ENCODE assay signal across 9 cellular contexts in the genomic region with DNA sequence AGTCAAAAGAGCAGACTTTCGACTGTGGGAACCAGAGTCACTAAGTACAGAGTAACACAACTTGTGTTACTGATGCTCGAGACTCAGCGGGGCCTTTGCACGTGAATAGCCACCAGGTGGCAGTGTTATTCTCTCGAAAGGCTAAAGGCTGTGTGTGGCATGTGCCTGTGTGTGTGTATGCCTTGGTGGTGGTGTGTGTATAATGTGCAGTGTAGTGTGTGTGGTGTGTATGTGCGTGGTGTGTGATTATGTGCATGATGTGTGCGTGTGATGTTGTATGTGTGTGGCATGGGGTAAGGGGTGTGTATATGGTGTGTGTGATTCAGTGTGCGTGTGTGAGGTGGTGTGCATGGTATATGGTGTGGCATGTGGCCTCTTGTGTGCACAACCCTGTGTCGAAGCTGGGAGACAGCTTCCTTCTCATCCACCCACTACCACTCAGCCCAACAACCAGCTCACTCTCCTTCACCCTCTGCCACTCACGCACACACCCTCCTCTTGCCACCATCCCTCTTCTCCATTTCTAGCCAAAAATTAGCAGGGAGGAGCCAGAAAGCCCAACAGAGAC.
DNase-seq lines count a peak whose midpoint lies in the region; ATAC-seq, FAIRE-seq and TF ChIP-seq lines count a peak whose summit lies in the region.
"Had no signal": no experiment of that assay in that cellular context is flagged by ENCODE, and none has a peak within 500 bp of the region (broad histone marks: within the 10 kb centered on the region; RNA-seq: fewer than 3 reads in every experiment).

No MANE protein-coding gene starts in this region.

- H3K27ac ChIP-seq in CD8-positive, alpha-beta T cell (ENCODE audit: low read depth, low read length), result no peak overlapping the region
- H3K27ac ChIP-seq in MM.1S (ENCODE audit: low read length), result no peak overlapping the region

- no peaks in the 10 kb centered on the region for H3K36me3 ChIP-seq in CD8-positive, alpha-beta T cell (ENCODE audit: insufficient read depth, low read length)
- H3K36me3 ChIP-seq in MM.1S (replicated peaks; ENCODE audit: insufficient read depth, low read length), result no peaks in the 10 kb centered on the region

- H3K4me1 ChIP-seq in CD8-positive, alpha-beta T cell (ENCODE audit: insufficient read depth, low read length), result no peaks in the 10 kb centered on the region
- H3K4me1 ChIP-seq in MM.1S (ENCODE audit: low read length), result no peaks in the 10 kb centered on the region

- H3K9me3 Mint-ChIP-seq in CD8-positive, alpha-beta T cell, result no peaks in the 10 kb centered on the region
- H3K9me3 Mint-ChIP-seq in osteocyte (ENCODE audit: unreplicated experiment) (no peaks in the 10 kb centered on the region), type B pancreatic cell (no peaks in the 10 kb centered on the region)
- H3K9me3 Mint-ChIP-seq: IgD-negative memory B cell had no signal

- no peak overlapping the region for H3K9ac ChIP-seq in MM.1S (ENCODE audit: low read length)

- peak; percentile 25 to 75 (median 52) for DNase-seq in CD8-positive, alpha-beta T cell
- peak; percentile 82 for DNase-seq in MM.1S
- DNase-seq in SHP77 treated with DMSO at 0.1 percent for 48 hours (lab: John Stamatoyannopoulos, UW), result peak; percentile 68
- DNase-seq in activated T-helper 9 cell treated with anti-CD3 and anti-CD28 coated beads, Interleukin-2, amount 50 U/mL, for 16 hours (ENCODE audit: low read depth), result peak; percentile 39
- DNase-seq in frontal cortex (ENCODE audit: low spot score in 2 of 2), result peak; percentile 55 to 66
- peak; percentile 92 for DNase-seq in osteocyte (ENCODE audit: extremely low spot score, unreplicated experiment)
- DNase-seq in type B pancreatic cell (ENCODE audit: extremely low spot score, unreplicated experiment), result peak; percentile 79

- no peak overlapping the region for H3K4me3 Mint-ChIP-seq in CD8-positive, alpha-beta T cell
- H3K4me3 Mint-ChIP-seq in osteocyte (ENCODE audit: unreplicated experiment) (no peak overlapping the region), type B pancreatic cell (no peak overlapping the region)

- no peak overlapping the region for H2AFZ ChIP-seq in MM.1S (ENCODE audit: low read length)

- intact Hi-C loops in CD8-positive, alpha-beta T cell (cut with DNase I, micrococcal nuclease), result loop anchor here in 1 of 2 experiments (1.0 to 2.0 kb wide), 3 partner anchors 276 to 621 kb away; no protein-coding TSS in a partner anchor

- H3K9me2 ChIP-seq in MM.1S (replicated peaks; ENCODE audit: insufficient read depth, low read length), result no peaks in the 10 kb centered on the region

- no peaks in the 10 kb centered on the region for H3K9me3 ChIP-seq in CD8-positive, alpha-beta T cell (ENCODE audit: low read length)
- H3K9me3 ChIP-seq in MM.1S (replicated peaks; ENCODE audit: insufficient read depth, low read length), result no peaks in the 10 kb centered on the region

- H3F3A ChIP-seq in MM.1S (ENCODE audit: insufficient read depth, low read length), result no peaks in the 10 kb centered on the region

- H3K27me3 Mint-ChIP-seq in CD8-positive, alpha-beta T cell (ENCODE audit: low read depth), result peaks cover 32% of the 10 kb centered on the region
- H3K27me3 Mint-ChIP-seq in osteocyte (ENCODE audit: unreplicated experiment), result no peaks in the 10 kb centered on the region
- no peaks in the 10 kb centered on the region for H3K27me3 Mint-ChIP-seq in type B pancreatic cell
- H3K27me3 Mint-ChIP-seq: IgD-negative memory B cell had no signal

- H3K4me2 ChIP-seq in MM.1S (ENCODE audit: low read depth, low read length), result no peak overlapping the region

- no peaks in the 10 kb centered on the region for H3K36me3 Mint-ChIP-seq in CD8-positive, alpha-beta T cell
- no peaks in the 10 kb centered on the region for H3K36me3 Mint-ChIP-seq in osteocyte (ENCODE audit: unreplicated experiment)
- H3K36me3 Mint-ChIP-seq in type B pancreatic cell, result peaks cover 3% of the 10 kb centered on the region
- H3K36me3 Mint-ChIP-seq: IgD-negative memory B cell had no signal

- no peaks in the 10 kb centered on the region for H3K79me2 ChIP-seq in MM.1S (ENCODE audit: low read length)

- TF ChIP-seq CTCF in CD8-positive, alpha-beta T cell (IDR thresholded peaks at IDR 0.05), result peak; percentile 76
- peak; percentile 87 for TF ChIP-seq CTCF in MM.1S (IDR thresholded peaks at IDR 0.05; ENCODE audit: low read length)
- peak; percentile 95 for TF ChIP-seq CTCF in osteocyte (IDR thresholded peaks at IDR 0.05)
- peak; percentile 96 for TF ChIP-seq CTCF in type B pancreatic cell (conservative IDR thresholded peaks at IDR 0.05)

- no peaks in the 10 kb centered on the region for H3K27me3 ChIP-seq in CD8-positive, alpha-beta T cell (ENCODE audit: insufficient read depth, low read length)
- no peaks in the 10 kb centered on the region for H3K27me3 ChIP-seq in MM.1S (replicated peaks; ENCODE audit: insufficient read depth, low read length)

- H4K20me1 ChIP-seq in MM.1S (ENCODE audit: insufficient read depth, low read length), result no peaks in the 10 kb centered on the region

- CTCF ChIA-PET in CD8-positive, alpha-beta T cell (lab: Charles Lee), result interaction anchor here (0.9 to 5.0 kb wide), 11 partner anchors 12 to 303 kb away, joined by 3 to 71 read pairs (median 8); no protein-coding TSS in a partner anchor

- H3K4me3 ChIP-seq in CD8-positive, alpha-beta T cell (ENCODE audit: low read depth, low read length), result no peak overlapping the region
- H3K4me3 ChIP-seq in MM.1S (ENCODE audit: low read length), result no peak overlapping the region

- FAIRE-seq in frontal cortex (lab: Jason Lieb, UNC), result peak; percentile 57

- no peaks in the 10 kb centered on the region for H3K4me1 Mint-ChIP-seq in CD8-positive, alpha-beta T cell (ENCODE audit: low read depth)
- H3K4me1 Mint-ChIP-seq in osteocyte (ENCODE audit: unreplicated experiment) (peaks cover 21% of the 10 kb centered on the region), type B pancreatic cell (ENCODE audit: unreplicated experiment) (peaks cover 26% of the 10 kb centered on the region)

- POLR2A ChIA-PET in CD8-positive, alpha-beta T cell (lab: Charles Lee), result no interaction called here

- peak; percentile 61 for ATAC-seq in CD8-positive, alpha-beta T cell
- peak; percentile 75 for ATAC-seq in GM21423 (IDR thresholded peaks at IDR 0.05; ENCODE audit: unreplicated experiment)

- no peak overlapping the region for H3K27ac Mint-ChIP-seq in CD8-positive, alpha-beta T cell
- H3K27ac Mint-ChIP-seq in osteocyte (ENCODE audit: unreplicated experiment) (no peak overlapping the region), type B pancreatic cell (peak overlapping the region; percentile 57)

Comparison
In these comparisons a context has a peak if more than half of its experiments do, and no peak if none do; other contexts are left out.
1. DNase-seq: peak in every context shown above with its lines; median percentile 92 in osteocyte; 82 in MM.1S; 79 in type B pancreatic cell; 68 in SHP77 treated with DMSO at 0.1 percent for 48 hours; 60 in frontal cortex; 52 in CD8-positive, alpha-beta T cell; 39 in activated T-helper 9 cell treated with anti-CD3 and anti-CD28 coated beads, Interleukin-2, amount 50 U/mL, for 16 hours.